Comparison of ENCODE assay signal across 29 cellular contexts in genomic region chr22:32097018-32097417, GRCh38. TPM values are rescaled to one million over a fixed set of nuclear protein-coding genes. Genes with fewer than 3 reads are reported as not detected.
"Had no signal": no experiment of that assay in that cellular context is flagged by ENCODE, and none has a peak within 500 bp of the region (broad histone marks: within the 10 kb centered on the region; RNA-seq: fewer than 3 reads in every experiment).

No MANE protein-coding gene starts in this region.

- ATAC-seq: lower lobe of right lung; naive thymus-derived CD8-positive, alpha-beta T cell; pancreas; right lobe of liver; stimulated activated naive B cell treated with anti-CD40 and anti-IgM and Interleukin-4, amounts not matched to agents 10 μg/mL and 1 μg/mL and 100 μg/mL, for 72 hours; stimulated activated naive CD8-positive, alpha-beta T cell treated with anti-CD3 and anti-CD28 coated beads, Interleukin-15, Interleukin-2, amounts not matched to agents 100 U/mL and 50 U/mL, for 24 hours; upper lobe of right lung had no signal

- H3K27ac ChIP-seq: lower lobe of right lung, pancreas, prostate gland, right lobe of liver, suprapubic skin, thoracic aorta, tibial artery, upper lobe of right lung had no signal

- H3K9me3 Mint-ChIP-seq: immature natural killer cell; naive thymus-derived CD8-positive, alpha-beta T cell; nephron; neural crest cell; stimulated activated naive B cell treated with anti-CD40 and anti-IgM and Interleukin-4, amounts not matched to agents 10 μg/mL and 1 μg/mL and 100 μg/mL, for 72 hours had no signal

- FAIRE-seq: islet of Langerhans, kidney, pancreas had no signal

- H3K27ac Mint-ChIP-seq: immature natural killer cell; naive thymus-derived CD8-positive, alpha-beta T cell; nephron; stimulated activated naive B cell treated with anti-CD40 and anti-IgM and Interleukin-4, amounts not matched to agents 10 μg/mL and 1 μg/mL and 100 μg/mL, for 72 hours had no signal

- H3K4me1 ChIP-seq: lower lobe of right lung, pancreas, prostate gland, right lobe of liver, suprapubic skin, tibial artery, upper lobe of right lung had no signal

- H3K4me3 Mint-ChIP-seq: immature natural killer cell; naive thymus-derived CD8-positive, alpha-beta T cell; nephron; neural crest cell; stimulated activated naive B cell treated with anti-CD40 and anti-IgM and Interleukin-4, amounts not matched to agents 10 μg/mL and 1 μg/mL and 100 μg/mL, for 72 hours had no signal

- H3K4me3 ChIP-seq: lower lobe of right lung, pancreas, prostate gland, right lobe of liver, suprapubic skin, thoracic aorta, tibial artery, upper lobe of right lung had no signal

- H3K36me3 ChIP-seq: lower lobe of right lung, pancreas, prostate gland, right lobe of liver, suprapubic skin, thoracic aorta, tibial artery, upper lobe of right lung had no signal

- DNase-seq: hypothalamus; immature natural killer cell; kidney; lower lobe of right lung; mammary epithelial cell; mesenchymal stem cell; naive thymus-derived CD8-positive, alpha-beta T cell; nucleus accumbens; pancreas; posterior cingulate gyrus; retina; right lobe of liver; stimulated activated CD4-positive, alpha-beta T cell treated with anti-CD3 and anti-CD28 coated beads, Interleukin-12 subunit alpha, Interleukin-12 subunit beta, amount 100 ng/mL, for 4 hours; stimulated activated CD4-positive, alpha-beta T cell treated with anti-CD3 and anti-CD28 coated beads, Interleukin-15, amount 100 ng/mL, for 24 hours; stimulated activated CD4-positive, alpha-beta T cell treated with anti-CD3 and anti-CD28 coated beads, Interleukin-2, amount 100 ng/mL, for 24 hours; stimulated activated CD4-positive, alpha-beta T cell treated with anti-CD3 and anti-CD28 coated beads, Interleukin-4, amount 100 ng/mL, for 1 hour; stimulated activated naive B cell treated with anti-CD40 and anti-IgM and Interleukin-4, amounts not matched to agents 10 μg/mL and 1 μg/mL and 100 μg/mL, for 72 hours; stimulated activated naive CD8-positive, alpha-beta T cell treated with anti-CD3 and anti-CD28 coated beads, Interleukin-15, Interleukin-2, amounts not matched to agents 100 U/mL and 50 U/mL, for 24 hours; tibial artery; trophoblast cell; upper lobe of right lung had no signal

- H3K27me3 ChIP-seq: pancreas, right lobe of liver had no signal

- H3K9me3 ChIP-seq: lower lobe of right lung, pancreas, prostate gland, right lobe of liver, suprapubic skin, thoracic aorta, tibial artery, upper lobe of right lung had no signal

- H3K4me1 Mint-ChIP-seq: nephron, neural crest cell had no signal

RNA-seq across cellular contexts. Expression of gene SLC5A1, which starts 54.0 kb away (rescaled TPM):
- total RNA-seq: naive thymus-derived CD8-positive, alpha-beta T cell; neural crest cell; osteoblast; subcutaneous adipose tissue; thoracic aorta had no signal
- polyA plus RNA-seq: immature natural killer cell; naive thymus-derived CD8-positive, alpha-beta T cell had no signal
